ENCODE assay signal across 28 cellular contexts in the genomic region with DNA sequence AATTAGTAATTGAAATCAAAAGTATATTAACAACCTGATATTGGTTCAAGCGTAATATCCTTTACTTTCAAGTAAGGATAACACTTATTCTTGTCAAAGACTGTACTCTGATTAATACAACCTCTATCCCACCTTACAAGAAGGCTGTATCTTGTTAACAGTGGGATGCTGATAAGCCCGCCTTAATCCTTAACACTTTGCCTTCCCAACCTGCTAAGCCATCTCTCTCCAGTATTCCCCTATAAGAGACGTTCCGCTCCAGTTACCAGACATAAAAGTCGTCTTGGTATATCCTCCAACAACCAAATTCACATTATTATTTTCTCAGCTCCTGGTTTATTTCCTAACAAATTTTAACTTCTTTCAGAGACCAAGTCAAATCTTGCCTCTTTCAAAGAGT. TPM values are rescaled to one million over a fixed set of nuclear protein-coding genes. Genes with fewer than 3 reads are reported as not detected.
DNase-seq lines count a peak whose midpoint lies in the region; ATAC-seq, FAIRE-seq and TF ChIP-seq lines count a peak whose summit lies in the region.
"Had no signal": no experiment of that assay in that cellular context is flagged by ENCODE, and none has a peak within 500 bp of the region (broad histone marks: within the 10 kb centered on the region; RNA-seq: fewer than 3 reads in every experiment).

No MANE protein-coding gene starts in this region.

- H3K27ac ChIP-seq in CD4-positive, alpha-beta T cell (ENCODE audit: low read depth, low read length) = no peak overlapping the region
- no peak overlapping the region for H3K27ac ChIP-seq in endodermal cell (ENCODE audit: low read depth, low read length)
- no peak overlapping the region for H3K27ac ChIP-seq in breast epithelium
- H3K27ac ChIP-seq: coronary artery, epithelial cell of prostate, SJCRH30, transverse colon had no signal

- ATAC-seq in CD4-positive, alpha-beta T cell (ENCODE audit: poor library complexity) = no peak
- no peak for ATAC-seq in sciatic nerve

- DNase-seq in CD4-positive, alpha-beta T cell = no peak
- DNase-seq in D721Med (ENCODE audit: insufficient read length, low spot score) (no peak), endodermal cell (peak; percentile 52), KBM-7 (no peak), breast epithelium (ENCODE audit: low spot score in 2 of 2) (no peak), sciatic nerve (ENCODE audit: low spot score) (no peak), AG20443 (ENCODE audit: low spot score) (no peak)
- DNase-seq: activated CD4-positive, alpha-beta T cell treated with anti-CD3 and anti-CD28 coated beads, Interleukin-2, amount 50 U/mL, for 4 hours; activated naive CD8-positive, alpha-beta T cell treated with anti-CD3 and anti-CD28 coated beads for 36 hours; aorta; C1 segment of cervical spinal cord; effector CD8-positive, alpha-beta T cell; GOT3; mammary epithelial cell; MV-4-11; NCI-H1436; NCI-H2081; NCI-H748 treated with DMSO at 0.1 percent for 48 hours; SJCRH30; stimulated activated CD4-positive, alpha-beta T cell treated with anti-CD3 and anti-CD28 coated beads, Interleukin-4, amount 100 ng/mL, for 24 hours; transverse colon had no signal

- no peaks in the 10 kb centered on the region for H3K9me3 Mint-ChIP-seq in CD4-positive, alpha-beta T cell
- H3K9me3 Mint-ChIP-seq in endodermal cell = no peaks in the 10 kb centered on the region
- no peaks in the 10 kb centered on the region for H3K9me3 Mint-ChIP-seq in nephron

- no peak for TF ChIP-seq POLR2A in breast epithelium (IDR thresholded peaks at IDR 0.05)

- H3K27me3 Mint-ChIP-seq in CD4-positive, alpha-beta T cell = no peaks in the 10 kb centered on the region
- H3K27me3 Mint-ChIP-seq in endodermal cell (ENCODE audit: insufficient read depth) (peaks cover 67% of the 10 kb centered on the region), nephron (ENCODE audit: low read depth) (no peaks in the 10 kb centered on the region)
- H3K27me3 Mint-ChIP-seq: activated naive CD8-positive, alpha-beta T cell treated with anti-CD3 and anti-CD28 coated beads for 36 hours had no signal

- H3K4me1 Mint-ChIP-seq in CD4-positive, alpha-beta T cell (ENCODE audit: low read depth) = peaks cover 68% of the 10 kb centered on the region
- H3K4me1 Mint-ChIP-seq in endodermal cell (peaks cover 26% of the 10 kb centered on the region), nephron (peaks cover 21% of the 10 kb centered on the region)

- H3K4me3 Mint-ChIP-seq in CD4-positive, alpha-beta T cell = peak overlapping the region; percentile 11
- peak overlapping the region; percentile 10 for H3K4me3 Mint-ChIP-seq in endodermal cell
- H3K4me3 Mint-ChIP-seq in nephron = peak overlapping the region; percentile 17 to 92 (median 90)

- 61 to 72% methylated on average over 5 of the region's 5 CpGs for WGBS in endodermal cell (ENCODE audit: insufficient coverage in 1 of 2, insufficient read length in 1 of 2), 2 experiments

- peak overlapping the region; percentile 84 for H3K27ac Mint-ChIP-seq in CD4-positive, alpha-beta T cell
- no peak overlapping the region for H3K27ac Mint-ChIP-seq in endodermal cell
- H3K27ac Mint-ChIP-seq in nephron = no peak overlapping the region

- H3K27me3 ChIP-seq in CD4-positive, alpha-beta T cell (ENCODE audit: control insufficient read depth, insufficient read depth, low read length) = no peaks in the 10 kb centered on the region
- H3K27me3 ChIP-seq in endodermal cell (ENCODE audit: control insufficient read depth, insufficient read depth, low read length, poor library complexity, severe bottlenecking) (peaks cover 60% of the 10 kb centered on the region), breast epithelium (no peaks in the 10 kb centered on the region)
- H3K27me3 ChIP-seq: hepatocyte, SJCRH30, transverse colon had no signal

- H3K4me1 ChIP-seq in endodermal cell (ENCODE audit: control insufficient read depth, insufficient read depth, low read length) = peaks cover 5% of the 10 kb centered on the region
- peaks cover 0 to 5% of the 10 kb centered on the region in 2 donors for H3K4me1 ChIP-seq in breast epithelium

- POLR2A ChIA-PET in CD4-positive, alpha-beta T cell (lab: Charles Lee) = interaction anchor here (0.5 kb wide), 1 partner anchor 66 kb away, joined by 3 read pairs; no protein-coding TSS in a partner anchor

- H3K9ac ChIP-seq in endodermal cell (ENCODE audit: extremely low read depth, low read length, poor library complexity, severe bottlenecking) = no peak overlapping the region

- CTCF ChIA-PET in CD4-positive, alpha-beta T cell (lab: Charles Lee) = no interaction called here

- no peaks in the 10 kb centered on the region for H3K9me3 ChIP-seq in CD4-positive, alpha-beta T cell (ENCODE audit: control insufficient read depth, low read length)
- H3K9me3 ChIP-seq in endodermal cell (ENCODE audit: control insufficient read depth, low read length) (peaks cover 5% of the 10 kb centered on the region), breast epithelium (no peaks in the 10 kb centered on the region)
- H3K9me3 ChIP-seq: SJCRH30, transverse colon had no signal

- intact Hi-C loops in CD4-positive, alpha-beta T cell (cut with DNase I, micrococcal nuclease) = loop anchor here (2.0 to 5.0 kb wide), 3 partner anchors 60 to 819 kb away; a partner anchor contains a TSS
- intact Hi-C loops in breast epithelium (cut with DNase I; ENCODE audit: low total_unique reads) = loop anchor here (5.0 kb wide), 1 partner anchor 1190 kb away; no protein-coding TSS in a partner anchor
- intact Hi-C loops in sciatic nerve (cut with DNase I) = no loop called here

- no peak for TF ChIP-seq CTCF in CD4-positive, alpha-beta T cell (IDR thresholded peaks at IDR 0.05)
- TF ChIP-seq CTCF in D721Med (IDR thresholded peaks at IDR 0.05; ENCODE audit: insufficient read depth, missing control alignments) = no peak
- no peak for TF ChIP-seq CTCF in endodermal cell (conservative IDR thresholded peaks at IDR 0.05)
- no peak for TF ChIP-seq CTCF in nephron (IDR thresholded peaks at IDR 0.05; ENCODE audit: unreplicated experiment in 3 of 3)
- no peak for TF ChIP-seq CTCF in breast epithelium (IDR thresholded peaks at IDR 0.05)

- in situ Hi-C loops in KBM-7 (cut with MboI; ENCODE audit: low pct_unique_long_range_greater_than_20kb, low sequenced_read_pairs) = no loop called here

- no peaks in the 10 kb centered on the region for H3K36me3 ChIP-seq in endodermal cell (ENCODE audit: control insufficient read depth, insufficient read depth, low read length)
- H3K36me3 ChIP-seq in breast epithelium = no peaks in the 10 kb centered on the region
- H3K36me3 ChIP-seq: SJCRH30, transverse colon had no signal

- peak; percentile 29 for FAIRE-seq in D721Med (lab: Jason Lieb, UNC)
- FAIRE-seq: GM18507, GM19239, TTC549 had no signal

- no peak overlapping the region for H3K4me3 ChIP-seq in endodermal cell (ENCODE audit: low read length)
- H3K4me3 ChIP-seq in breast epithelium = no peak overlapping the region
- H3K4me3 ChIP-seq: hepatocyte, SJCRH30, transverse colon had no signal

- peaks cover 4% of the 10 kb centered on the region for H3K36me3 Mint-ChIP-seq in CD4-positive, alpha-beta T cell (ENCODE audit: low read depth)
- H3K36me3 Mint-ChIP-seq in endodermal cell (ENCODE audit: low read depth) (no peaks in the 10 kb centered on the region), nephron (ENCODE audit: low read depth) (no peaks in the 10 kb centered on the region)
- H3K36me3 Mint-ChIP-seq: activated naive CD8-positive, alpha-beta T cell treated with anti-CD3 and anti-CD28 coated beads for 36 hours had no signal

RNA-seq across cellular contexts. Expression of a gene that starts 2.0 kb away (rescaled TPM):
- total RNA-seq in CD4-positive, alpha-beta T cell = 10 to 100 TPM; 58.7 to 59.3 TPM
- total RNA-seq in endodermal cell (10 to 100 TPM in 1 of 2 donors, 1 to 10 TPM in 1; 7.6 to 12.3 TPM), breast epithelium (10 to 100 TPM; 12.8 to 25.5 (median 19.0) TPM), sciatic nerve (22.4 TPM)
- polyA plus RNA-seq in endodermal cell (2013, experiment 1 of 2) = 5.7 TPM
- polyA plus RNA-seq in endodermal cell (2013, experiment 2 of 2) = 4.3 TPM

Comparison
In these comparisons a context has a peak if more than half of its experiments do, and no peak if none do; other contexts are left out.
1. H3K4me3 Mint-ChIP-seq: peak in every context shown above with its lines; median percentile 90 in nephron; 11 in CD4-positive, alpha-beta T cell; 10 in endodermal cell.